8 cellular contexts compared by ENCODE assay signal in genomic region chr6:30672445-30673253, GRCh38. TPM values are rescaled to one million over a fixed set of nuclear protein-coding genes. Genes with fewer than 3 reads are reported as not detected.
A peak's percentile ranks its signal among the peaks of the same experiment; 100 is the strongest.
DNase-seq lines count a peak whose midpoint lies in the region; ATAC-seq, FAIRE-seq and TF ChIP-seq lines count a peak whose summit lies in the region.

Gene DHX16, minus strand, starts transcription at chr6:30673006. Its CDS starts 165 bp downstream, at chr6:30672841.

- H3K27ac Mint-ChIP-seq in CD8-positive, alpha-beta T cell: peak within 1 kb of the TSS; percentile 82
- H3K27ac Mint-ChIP-seq in activated CD8-positive, alpha-beta memory T cell treated with anti-CD3 and anti-CD28 coated beads, Interleukin-2, amount 10 ng/mL, durations not matched to agents 7 days and 5 days: peak within 1 kb of the TSS; percentile 79
- H3K27ac Mint-ChIP-seq in endodermal cell: peak within 1 kb of the TSS; percentile 65

- CTCF ChIA-PET in CD8-positive, alpha-beta T cell (lab: Charles Lee): interaction anchor here (0.5 to 17.5 kb wide), 20 partner anchors 8 to 415 kb away, joined by 3 to 879 read pairs (median 4); partner anchors contain the start of genes ATAT1, MDC1 and TUBB
- CTCF ChIA-PET in activated CD8-positive, alpha-beta memory T cell treated with anti-CD3 and anti-CD28 coated beads, Interleukin-2, amount 10 ng/mL, durations not matched to agents 7 days and 5 days (lab: Charles Lee): interaction anchor here (0.7 to 23.7 kb wide), 28 partner anchors 8 to 219 kb away, joined by 3 to 936 read pairs (median 6); partner anchors contain the start of genes ABCF1, FLOT1, MDC1 and NRM

- H3K4me3 ChIP-seq in CD8-positive, alpha-beta T cell (ENCODE audit: low read depth, low read length): peak within 1 kb of the TSS; percentile 69
- H3K4me3 ChIP-seq in NT2/D1 (ENCODE audit: insufficient read length, low read depth): peak within 1 kb of the TSS; percentile 91
- peak within 1 kb of the TSS; percentile 99 for H3K4me3 ChIP-seq in endodermal cell (ENCODE audit: low read length)
- H3K4me3 ChIP-seq in mesendoderm (ENCODE audit: low read length): peak within 1 kb of the TSS; percentile 97

- H3K4me3 Mint-ChIP-seq in CD8-positive, alpha-beta T cell: peak within 1 kb of the TSS; percentile 90
- peak within 1 kb of the TSS; percentile 94 for H3K4me3 Mint-ChIP-seq in activated CD8-positive, alpha-beta memory T cell treated with anti-CD3 and anti-CD28 coated beads, Interleukin-2, amount 10 ng/mL, durations not matched to agents 7 days and 5 days
- H3K4me3 Mint-ChIP-seq in endodermal cell: peak within 1 kb of the TSS; percentile 90

- no peaks in the 10 kb centered on the region for H3K9me3 ChIP-seq in CD8-positive, alpha-beta T cell (ENCODE audit: low read length)
- H3K9me3 ChIP-seq in NT2/D1 (ENCODE audit: insufficient read depth, low read length): no peaks in the 10 kb centered on the region
- no peaks in the 10 kb centered on the region for H3K9me3 ChIP-seq in endodermal cell (ENCODE audit: control insufficient read depth, low read length)

- no peak within 1 kb of the TSS for H2AK5ac ChIP-seq in mesendoderm (ENCODE audit: low read length)

- H3K4ac ChIP-seq in mesendoderm (ENCODE audit: low read depth, low read length): no peak within 1 kb of the TSS

- peaks cover 49% of the 10 kb centered on the region for H3K36me3 Mint-ChIP-seq in CD8-positive, alpha-beta T cell
- peaks cover 33% of the 10 kb centered on the region for H3K36me3 Mint-ChIP-seq in activated CD8-positive, alpha-beta memory T cell treated with anti-CD3 and anti-CD28 coated beads, Interleukin-2, amount 10 ng/mL, durations not matched to agents 7 days and 5 days
- H3K36me3 Mint-ChIP-seq in endodermal cell (ENCODE audit: low read depth): peaks cover 37% of the 10 kb centered on the region

- ATAC-seq in CD8-positive, alpha-beta T cell: peak; percentile 79
- peak; percentile 68 for ATAC-seq in GM19455 (IDR thresholded peaks at IDR 0.05; ENCODE audit: unreplicated experiment)
- peak; percentile 85 for ATAC-seq in activated CD8-positive, alpha-beta memory T cell treated with anti-CD3 and anti-CD28 coated beads, Interleukin-2, amount 10 ng/mL, durations not matched to agents 7 days and 5 days

- no peak within 1 kb of the TSS for H4K8ac ChIP-seq in mesendoderm (ENCODE audit: low read depth, low read length)

- peak; percentile 77 to 91 (median 88) for DNase-seq in CD8-positive, alpha-beta T cell
- DNase-seq in HTR-8/SVneo (ENCODE audit: insufficient read length, low spot score): peak; percentile 96
- DNase-seq in NT2/D1 (ENCODE audit: low read depth, low spot score): peak; percentile 89
- peak; percentile 95 for DNase-seq in activated CD8-positive, alpha-beta memory T cell treated with anti-CD3 and anti-CD28 coated beads, Interleukin-2, amount 10 ng/mL, durations not matched to agents 7 days and 5 days
- peak; percentile 98 for DNase-seq in endodermal cell
- DNase-seq in mesendoderm: peak; percentile 98
- DNase-seq in stimulated activated CD8-positive, alpha-beta memory T cell treated with anti-CD3 and anti-CD28 coated beads, Interleukin-15, amount 100 ng/mL, for 1 hour (ENCODE audit: low read depth): peak; percentile 81

- peaks cover 4% of the 10 kb centered on the region for H3K79me2 ChIP-seq in mesendoderm (ENCODE audit: control insufficient read depth, insufficient read depth, low read length)

- H4K5ac ChIP-seq in mesendoderm (ENCODE audit: low read length): no peak within 1 kb of the TSS

- peak; percentile 69 for FAIRE-seq in HTR-8/SVneo (lab: Jason Lieb, UNC)

- H3K27me3 Mint-ChIP-seq in CD8-positive, alpha-beta T cell (ENCODE audit: low read depth): no peaks in the 10 kb centered on the region
- H3K27me3 Mint-ChIP-seq in activated CD8-positive, alpha-beta memory T cell treated with anti-CD3 and anti-CD28 coated beads, Interleukin-2, amount 10 ng/mL, durations not matched to agents 7 days and 5 days: no peaks in the 10 kb centered on the region
- no peaks in the 10 kb centered on the region for H3K27me3 Mint-ChIP-seq in endodermal cell (ENCODE audit: insufficient read depth)

- 0% methylated on average over 39 to 57 of the region's 57 CpGs for WGBS in endodermal cell (ENCODE audit: insufficient coverage in 1 of 2, insufficient read length in 1 of 2), 2 experiments
- WGBS in mesendoderm (ENCODE audit: extremely low coverage, insufficient coverage, low lambda C conversion rate): no CpG with 5 or more reads among the region's 57 CpGs

- H3K4me1 Mint-ChIP-seq in CD8-positive, alpha-beta T cell (ENCODE audit: low read depth): peaks cover 38% of the 10 kb centered on the region
- peaks cover 38% of the 10 kb centered on the region for H3K4me1 Mint-ChIP-seq in activated CD8-positive, alpha-beta memory T cell treated with anti-CD3 and anti-CD28 coated beads, Interleukin-2, amount 10 ng/mL, durations not matched to agents 7 days and 5 days
- peaks cover 12% of the 10 kb centered on the region for H3K4me1 Mint-ChIP-seq in endodermal cell

- H3K9ac ChIP-seq in NT2/D1 (ENCODE audit: insufficient read length, low read depth): peak within 1 kb of the TSS; percentile 91
- peak within 1 kb of the TSS; percentile 77 for H3K9ac ChIP-seq in endodermal cell (ENCODE audit: extremely low read depth, low read length, poor library complexity, severe bottlenecking)
- peak within 1 kb of the TSS; percentile 98 for H3K9ac ChIP-seq in mesendoderm (ENCODE audit: low read length)

- H3K4me2 ChIP-seq in mesendoderm (ENCODE audit: low read length): peak within 1 kb of the TSS; percentile 96

- no peaks in the 10 kb centered on the region for H3K27me3 ChIP-seq in CD8-positive, alpha-beta T cell (ENCODE audit: insufficient read depth, low read length)
- no peaks in the 10 kb centered on the region for H3K27me3 ChIP-seq in NT2/D1 (ENCODE audit: insufficient read depth, insufficient read length)
- H3K27me3 ChIP-seq in endodermal cell (ENCODE audit: control insufficient read depth, insufficient read depth, low read length, poor library complexity, severe bottlenecking): no peaks in the 10 kb centered on the region
- no peaks in the 10 kb centered on the region for H3K27me3 ChIP-seq in mesendoderm (ENCODE audit: insufficient read depth, low read length, poor library complexity)

- peak within 1 kb of the TSS; percentile 97 for H3K56ac ChIP-seq in mesendoderm (ENCODE audit: low read length)

- H2BK120ac ChIP-seq in mesendoderm (ENCODE audit: low read depth, low read length): no peak within 1 kb of the TSS

- H3K27ac ChIP-seq in CD8-positive, alpha-beta T cell (ENCODE audit: low read depth, low read length): peak within 1 kb of the TSS; percentile 51
- H3K27ac ChIP-seq in endodermal cell (ENCODE audit: low read depth, low read length): no peak within 1 kb of the TSS
- H3K27ac ChIP-seq in mesendoderm (ENCODE audit: low read depth, low read length): peak within 1 kb of the TSS; percentile 69

- H3K9me3 Mint-ChIP-seq in CD8-positive, alpha-beta T cell: no peaks in the 10 kb centered on the region
- H3K9me3 Mint-ChIP-seq in activated CD8-positive, alpha-beta memory T cell treated with anti-CD3 and anti-CD28 coated beads, Interleukin-2, amount 10 ng/mL, durations not matched to agents 7 days and 5 days (ENCODE audit: low read depth): no peaks in the 10 kb centered on the region
- no peaks in the 10 kb centered on the region for H3K9me3 Mint-ChIP-seq in endodermal cell

- no peak within 1 kb of the TSS for H2BK15ac ChIP-seq in mesendoderm (replicated peaks; ENCODE audit: low read depth)

- POLR2A ChIA-PET in CD8-positive, alpha-beta T cell (lab: Charles Lee): interaction anchor here (0.7 to 16.5 kb wide), 12 partner anchors 9 to 252 kb away, joined by 3 to 324 read pairs (median 4); partner anchors contain the start of genes ATAT1, MDC1, MRPS18B and NRM

- H3K23ac ChIP-seq in mesendoderm (ENCODE audit: low read length): peak within 1 kb of the TSS; percentile 96

- H3K18ac ChIP-seq in mesendoderm (ENCODE audit: low read length): no peak within 1 kb of the TSS

- intact Hi-C loops in CD8-positive, alpha-beta T cell (cut with DNase I, micrococcal nuclease): loop anchor here (1.0 to 10.0 kb wide), 8 partner anchors 10 to 219 kb away; partner anchors contain the start of genes ATAT1 (in 2 of the 2), C6orf136 (in 2 of the 2), MRPS18B (in 1 of the 2) and PPP1R10 (in 1 of the 2)

- H3K4me1 ChIP-seq in CD8-positive, alpha-beta T cell (ENCODE audit: insufficient read depth, low read length): peaks cover 15% of the 10 kb centered on the region
- no peaks in the 10 kb centered on the region for H3K4me1 ChIP-seq in NT2/D1 (ENCODE audit: insufficient read depth, insufficient read length)
- H3K4me1 ChIP-seq in endodermal cell (ENCODE audit: control insufficient read depth, insufficient read depth, low read length): no peaks in the 10 kb centered on the region
- no peaks in the 10 kb centered on the region for H3K4me1 ChIP-seq in mesendoderm (ENCODE audit: control insufficient read depth, low read depth, low read length)

- peaks cover 4% of the 10 kb centered on the region for H3K79me1 ChIP-seq in mesendoderm (ENCODE audit: low read length)

- H3K36me3 ChIP-seq in CD8-positive, alpha-beta T cell (ENCODE audit: insufficient read depth, low read length): peaks cover 34% of the 10 kb centered on the region
- H3K36me3 ChIP-seq in NT2/D1 (ENCODE audit: insufficient read depth, insufficient read length, low read length) (peaks cover 40% of the 10 kb centered on the region), endodermal cell (ENCODE audit: control insufficient read depth, insufficient read depth, low read length) (peaks cover 40% of the 10 kb centered on the region), mesendoderm (ENCODE audit: control insufficient read depth, insufficient read depth, low read length) (peaks cover 8% of the 10 kb centered on the region)

- H2BK5ac ChIP-seq in mesendoderm (ENCODE audit: low read length): no peak within 1 kb of the TSS

- TF ChIP-seq CTCF in CD8-positive, alpha-beta T cell (IDR thresholded peaks at IDR 0.05): peak; percentile 38
- TF ChIP-seq CTCF in endodermal cell (conservative IDR thresholded peaks at IDR 0.05): peak; percentile 91

RNA-seq across cellular contexts. Expression of gene DHX16, which starts in this region (rescaled TPM):
- 10 to 100 TPM; 15.8 to 17.9 TPM for total RNA-seq in CD8-positive, alpha-beta T cell
- 10 to 100 TPM; 39.5 to 49.6 TPM for total RNA-seq in activated CD8-positive, alpha-beta memory T cell treated with anti-CD3 and anti-CD28 coated beads, Interleukin-2, amount 10 ng/mL, durations not matched to agents 7 days and 5 days
- 10 to 100 TPM; 33.5 to 33.9 TPM for total RNA-seq in endodermal cell
- 31.1 TPM for polyA plus RNA-seq in endodermal cell (2013, experiment 1 of 2)
- polyA plus RNA-seq in endodermal cell (2013, experiment 2 of 2): 33.3 TPM
- polyA plus RNA-seq in mesendoderm (2013, experiment 1 of 2): 22.9 TPM
- polyA plus RNA-seq in mesendoderm (2013, experiment 2 of 2): 23.1 TPM
